In genomic region chr22:49647346-49648026, GRCh38 we compare ENCODE assay signal across 1 cellular context.
TF ChIP-seq lines count a peak whose summit lies in the region.

No MANE protein-coding gene starts in this region.

TF ChIP-seq in K562, 482 proteins besides CTCF, POLR2A, EP300 and RAD21 (continued from another document):
- TF ChIP-seq SP2 (IDR thresholded peaks at IDR 0.05; ENCODE audit: extremely low read depth, low read depth, low read length, poor library complexity, severe bottlenecking) (no peak), SAP30 (IDR thresholded peaks at IDR 0.05; ENCODE audit: borderline replicate concordance, insufficient read depth, low read depth, low read length, poor library complexity, severe bottlenecking) (no peak), ARHGAP35 (IDR thresholded peaks at IDR 0.05; ENCODE audit: partially characterized antibody) (no peak), ZNF124 (CRISPR knock-in tag; IDR thresholded peaks at IDR 0.05) (no peak), ZNF280A (IDR thresholded peaks at IDR 0.05; ENCODE audit: low read depth, partially characterized antibody) (no peak), E2F6 (IDR thresholded peaks at IDR 0.05; ENCODE audit: borderline replicate concordance in 1 of 2, extremely low read depth in 1 of 2, insufficient read depth in 1 of 2, insufficient read length in 1 of 2, low read depth in 1 of 2, low read length in 1 of 2, poor library complexity in 1 of 2, severe bottlenecking in 1 of 2) (no peak), SP1 (CRISPR knock-in tag; IDR thresholded peaks at IDR 0.05) (no peak), RNF2 (IDR thresholded peaks at IDR 0.05) (no peak)
TF ChIP-seq in K562: peak in this region for 0.
